ENCODE assay signal across 8 cellular contexts in the genomic region with DNA sequence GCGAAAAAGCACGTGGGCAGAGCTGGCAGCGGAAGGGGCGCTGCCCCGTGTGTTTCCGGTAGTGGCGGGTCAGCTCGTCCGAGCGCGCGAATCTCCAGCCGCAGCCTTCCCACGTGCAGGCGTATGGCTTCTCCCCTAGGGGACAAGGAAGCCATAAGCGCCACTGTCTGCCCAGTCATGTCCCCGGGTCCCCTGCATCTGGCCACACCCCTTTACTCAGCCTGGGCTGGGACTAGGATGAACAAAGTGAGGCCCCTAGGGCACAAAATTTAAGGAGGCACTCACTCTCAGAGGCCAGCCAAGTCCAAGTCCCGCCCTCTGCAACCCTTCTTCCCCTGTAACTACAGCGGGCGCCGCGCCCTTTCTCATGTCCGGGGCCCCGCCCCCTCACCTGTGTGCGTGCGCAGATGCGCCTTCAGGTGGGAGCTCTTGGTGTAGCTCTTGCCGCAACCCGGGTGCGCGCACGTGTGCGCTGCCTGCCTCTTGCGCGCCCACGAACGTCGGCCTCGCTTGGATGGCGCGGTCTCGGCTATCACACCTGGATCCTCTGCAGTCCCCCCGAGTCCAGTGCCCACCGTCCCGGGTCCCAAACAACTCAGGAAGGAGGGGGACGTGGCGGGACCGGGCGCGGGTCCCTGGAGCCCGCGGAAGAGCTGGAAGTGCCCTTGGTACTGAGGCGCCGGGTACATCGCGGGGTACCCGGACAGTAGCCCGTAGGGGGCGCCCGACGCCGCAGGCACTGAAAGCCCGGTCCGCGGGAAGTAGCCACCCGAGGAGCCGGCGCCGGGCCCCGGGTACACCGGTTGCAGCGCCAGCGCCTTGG.
DNase-seq lines count a peak whose midpoint lies in the region; ATAC-seq and TF ChIP-seq lines count a peak whose summit lies in the region.

No MANE protein-coding gene starts in this region.

- peak; percentile 86 for ATAC-seq in stimulated activated naive CD8-positive, alpha-beta T cell treated with anti-CD3 and anti-CD28 coated beads, Interleukin-15, amount 100 ng/mL, for 72 hours

- peak overlapping the region; percentile 71 for H3K4me3 Mint-ChIP-seq in nephron progenitor cell
- H3K4me3 Mint-ChIP-seq in stimulated activated naive CD8-positive, alpha-beta T cell treated with anti-CD3 and anti-CD28 coated beads, Interleukin-15, amount 100 ng/mL, for 72 hours, result peak overlapping the region; percentile 89 to 97

- H3K36me3 ChIP-seq in HEK293 (ENCODE audit: control insufficient read depth in 2 of 2, insufficient read depth in 1 of 2, low read length in 2 of 2), result no peaks in the 10 kb centered on the region

- POLR2A ChIA-PET in HEK293 (lab: Yijun Ruan, JAX), result interaction anchor here (0.6 to 1.6 kb wide), 12 partner anchors 10 to 94 kb away, joined by 3 to 10 read pairs (median 3); partner anchors contain the start of genes CALR, FARSA, JUNB and RNASEH2A

- H3K9me3 Mint-ChIP-seq in nephron progenitor cell, result peaks cover 27% of the 10 kb centered on the region
- peaks cover 0 to 8% of the 10 kb centered on the region in 2 donors for H3K9me3 Mint-ChIP-seq in stimulated activated naive CD8-positive, alpha-beta T cell treated with anti-CD3 and anti-CD28 coated beads, Interleukin-15, amount 100 ng/mL, for 72 hours

- TF ChIP-seq CTCF in AG10803 (conservative IDR thresholded peaks at IDR 0.05; ENCODE audit: low read length) (peak; percentile 46), HEK293 (tag by site-specific recombination; IDR thresholded peaks at IDR 0.05) (peak; percentile 11; the same call in 1 of the 2 replicates), nephron progenitor cell (IDR thresholded peaks at IDR 0.05) (peak; percentile 55)

- H3K4me3 ChIP-seq in AG10803 (ENCODE audit: low read length) (peak overlapping the region; percentile 30), HEK293 (ENCODE audit: low read depth, low read length) (peak overlapping the region; percentile 29)

- peak overlapping the region; percentile 21; the same call in 1 of the 2 replicates for H3K27ac ChIP-seq in HEK293 (ENCODE audit: extremely low read depth, low read depth, low read length)

- H3K9me3 ChIP-seq in HEK293 (ENCODE audit: control insufficient read depth, insufficient read depth, low read depth, low read length), result no peaks in the 10 kb centered on the region

- H3K4me1 ChIP-seq in HEK293 (ENCODE audit: control insufficient read depth, insufficient read depth, low read length), result no peaks in the 10 kb centered on the region

- peaks cover 19% of the 10 kb centered on the region for H3K4me1 Mint-ChIP-seq in nephron progenitor cell
- H3K4me1 Mint-ChIP-seq in stimulated activated naive CD8-positive, alpha-beta T cell treated with anti-CD3 and anti-CD28 coated beads, Interleukin-15, amount 100 ng/mL, for 72 hours, result peaks cover 41% of the 10 kb centered on the region

- H3K27ac Mint-ChIP-seq in nephron progenitor cell, result no peak overlapping the region
- peak overlapping the region; percentile 70 to 91 for H3K27ac Mint-ChIP-seq in stimulated activated naive CD8-positive, alpha-beta T cell treated with anti-CD3 and anti-CD28 coated beads, Interleukin-15, amount 100 ng/mL, for 72 hours

- CTCF ChIA-PET in HEK293 (lab: Yijun Ruan, JAX), result interaction anchor here (0.6 to 2.1 kb wide), 15 partner anchors 10 to 794 kb away, joined by 3 to 15 read pairs (median 4); partner anchors contain the start of gene RAD23A

- H3K36me3 Mint-ChIP-seq in nephron progenitor cell (ENCODE audit: low read depth), result no peaks in the 10 kb centered on the region

- H3K27me3 Mint-ChIP-seq in nephron progenitor cell (ENCODE audit: low read depth, poor library complexity), result peaks cover 79% of the 10 kb centered on the region
- H3K27me3 Mint-ChIP-seq in stimulated activated naive CD8-positive, alpha-beta T cell treated with anti-CD3 and anti-CD28 coated beads, Interleukin-15, amount 100 ng/mL, for 72 hours, result no peaks in the 10 kb centered on the region

- DNase-seq in AG10803 (ENCODE audit: low read depth), result peak; percentile 36
- DNase-seq in NOMO-1 (lab: John Stamatoyannopoulos, UW; ENCODE audit: unreplicated experiment in 2 of 2), result peak; percentile 51 to 61
- DNase-seq in activated T-cell treated with anti-CD3 and anti-CD28 coated beads, Interleukin-2, amount 50 U/mL, for 1 hour, result peak; percentile 86
- DNase-seq in fibroblast of gingiva (ENCODE audit: low read depth), result peak; percentile 21
- peak; percentile 71 for DNase-seq in nephron progenitor cell
- DNase-seq in stimulated activated naive CD8-positive, alpha-beta T cell treated with anti-CD3 and anti-CD28 coated beads, Interleukin-15, amount 100 ng/mL, for 72 hours, result peak; percentile 94 to 97
- no peak for DNase-seq in NCI-H226

TF ChIP-seq in HEK293, 187 proteins besides CTCF, POLR2A, EP300 and RAD21:
- TF ChIP-seq FEZF1 (tag by site-specific recombination; IDR thresholded peaks at IDR 0.05), result no peak
- TF ChIP-seq ZBTB26 (tag by site-specific recombination; optimal IDR thresholded peaks at IDR 0.05), result peak; percentile 74
- no peak for TF ChIP-seq ZNF704 (tag by site-specific recombination; IDR thresholded peaks at IDR 0.05)
- TF ChIP-seq ZNF2 (tag by site-specific recombination; IDR thresholded peaks at IDR 0.05), result peak; percentile 24; the same call in 1 of the 2 replicates
- TF ChIP-seq SCRT2 (tag by site-specific recombination; IDR thresholded peaks at IDR 0.05), result peak; percentile 57; the same call in 1 of the 2 replicates
- peak; percentile 50 for TF ChIP-seq ZBTB8A (tag by site-specific recombination; IDR thresholded peaks at IDR 0.05)
- 0 out of 2 replicates have a peak, but pooled peaks have one; percentile 46 for TF ChIP-seq KLF9 (tag by site-specific recombination; IDR thresholded peaks at IDR 0.05; ENCODE audit: low read depth)
- peak; percentile 89 for TF ChIP-seq ZBTB20 (tag by site-specific recombination; IDR thresholded peaks at IDR 0.05)
- TF ChIP-seq SCRT1 (tag by site-specific recombination; IDR thresholded peaks at IDR 0.05; ENCODE audit: borderline replicate concordance), result 0 out of 2 replicates have a peak, but pooled peaks have one; percentile 16
- no peak for TF ChIP-seq ZNF366 (tag by site-specific recombination; conservative IDR thresholded peaks at IDR 0.05)
- no peak for TF ChIP-seq KLF7 (tag by site-specific recombination; IDR thresholded peaks at IDR 0.05; ENCODE audit: borderline replicate concordance)
- 0 out of 2 replicates have a peak, but pooled peaks have one; percentile 23 for TF ChIP-seq ZNF335 (tag by site-specific recombination; conservative IDR thresholded peaks at IDR 0.05)
- no peak for TF ChIP-seq SALL2 (tag by site-specific recombination; IDR thresholded peaks at IDR 0.05; ENCODE audit: borderline replicate concordance)
- TF ChIP-seq, protein P1, sequence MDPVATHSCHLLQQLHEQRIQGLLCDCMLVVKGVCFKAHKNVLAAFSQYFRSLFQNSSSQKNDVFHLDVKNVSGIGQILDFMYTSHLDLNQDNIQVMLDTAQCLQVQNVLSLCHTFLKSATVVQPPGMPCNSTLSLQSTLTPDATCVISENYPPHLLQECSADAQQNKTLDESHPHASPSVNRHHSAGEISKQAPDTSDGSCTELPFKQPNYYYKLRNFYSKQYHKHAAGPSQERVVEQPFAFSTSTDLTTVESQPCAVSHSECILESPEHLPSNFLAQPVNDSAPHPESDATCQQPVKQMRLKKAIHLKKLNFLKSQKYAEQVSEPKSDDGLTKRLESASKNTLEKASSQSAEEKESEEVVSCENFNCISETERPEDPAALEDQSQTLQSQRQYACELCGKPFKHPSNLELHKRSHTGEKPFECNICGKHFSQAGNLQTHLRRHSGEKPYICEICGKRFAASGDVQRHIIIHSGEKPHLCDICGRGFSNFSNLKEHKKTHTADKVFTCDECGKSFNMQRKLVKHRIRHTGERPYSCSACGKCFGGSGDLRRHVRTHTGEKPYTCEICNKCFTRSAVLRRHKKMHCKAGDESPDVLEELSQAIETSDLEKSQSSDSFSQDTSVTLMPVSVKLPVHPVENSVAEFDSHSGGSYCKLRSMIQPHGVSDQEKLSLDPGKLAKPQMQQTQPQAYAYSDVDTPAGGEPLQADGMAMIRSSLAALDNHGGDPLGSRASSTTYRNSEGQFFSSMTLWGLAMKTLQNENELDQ (tag by site-specific recombination; IDR thresholded peaks at IDR 0.05; ENCODE audit: low read depth), result no peak
- TF ChIP-seq GLIS2 (tag by site-specific recombination; IDR thresholded peaks at IDR 0.05), result peak; percentile 41; the same call in 1 of the 2 replicates
- peak; percentile 79 for TF ChIP-seq GLIS1 (tag by site-specific recombination; IDR thresholded peaks at IDR 0.05)
- no peak for TF ChIP-seq REPIN1 (tag by site-specific recombination; IDR thresholded peaks at IDR 0.05; ENCODE audit: low read depth)
